In genomic region chr7:28410628-28411578, GRCh38 we compare ENCODE assay signal across 8 cellular contexts. TPM values are rescaled to one million over a fixed set of nuclear protein-coding genes. Genes with fewer than 3 reads are reported as not detected.
A peak's percentile ranks its signal among the peaks of the same experiment; 100 is the strongest.
DNase-seq lines count a peak whose midpoint lies in the region; ATAC-seq lines count a peak whose summit lies in the region.

No MANE protein-coding gene starts in this region.

- peaks cover 91% of the 10 kb centered on the region for H3K27me3 Mint-ChIP-seq in activated T-cell treated with anti-CD3 and anti-CD28 coated beads, Interleukin-2, amount 50 U/mL, for 72 hours (ENCODE audit: low read depth)

- H3K4me3 Mint-ChIP-seq in activated T-cell treated with anti-CD3 and anti-CD28 coated beads, Interleukin-2, amount 50 U/mL, for 72 hours, result peak overlapping the region; percentile 80

- peak in 1 of 2 donors; percentile 44 for ATAC-seq in activated T-cell treated with anti-CD3 and anti-CD28 coated beads, Interleukin-2, amount 50 U/mL, for 72 hours (replicated peaks in 1 of 2)
- ATAC-seq in HG02840 (IDR thresholded peaks at IDR 0.05; ENCODE audit: low FRiP score, unreplicated experiment) (no peak), GM21737 (IDR thresholded peaks at IDR 0.05; ENCODE audit: unreplicated experiment) (no peak)

- intact Hi-C loops in cardiac septum (cut with DNase I), result loop anchor here (5.0 kb wide), 2 partner anchors 211 to 441 kb away; no protein-coding TSS in a partner anchor

- H3K27ac Mint-ChIP-seq in activated T-cell treated with anti-CD3 and anti-CD28 coated beads, Interleukin-2, amount 50 U/mL, for 72 hours, result no peak overlapping the region

- peaks cover 46% of the 10 kb centered on the region for H3K4me1 Mint-ChIP-seq in activated T-cell treated with anti-CD3 and anti-CD28 coated beads, Interleukin-2, amount 50 U/mL, for 72 hours (ENCODE audit: low read depth)

- H3K9me3 Mint-ChIP-seq in activated T-cell treated with anti-CD3 and anti-CD28 coated beads, Interleukin-2, amount 50 U/mL, for 72 hours, result no peaks in the 10 kb centered on the region

- DNase-seq in GM03348 (ENCODE audit: low spot score) (peak; percentile 20), M059J (ENCODE audit: low read depth) (peak; percentile 16), cardiac septum (ENCODE audit: low spot score) (peak; percentile 83), pons (ENCODE audit: low spot score) (peak; percentile 58), 8988T (no peak)
- peak in 1 of 2 donors; percentile 11 for DNase-seq in activated T-cell treated with anti-CD3 and anti-CD28 coated beads, Interleukin-2, amount 50 U/mL, for 72 hours

- peaks cover 2 to 5% of the 10 kb centered on the region in 2 donors for H3K36me3 Mint-ChIP-seq in activated T-cell treated with anti-CD3 and anti-CD28 coated beads, Interleukin-2, amount 50 U/mL, for 72 hours (ENCODE audit: insufficient read depth in 2 of 2)

RNA-seq across cellular contexts. Expression of gene CREB5, which starts 1.4 kb away (rescaled TPM):
- 4.2 and 10.5 TPM in 2 replicates for total RNA-seq in M059J (2014; rRNA removed; shearing (Covaris generic))
- total RNA-seq in activated T-cell treated with anti-CD3 and anti-CD28 coated beads, Interleukin-2, amount 50 U/mL, for 72 hours, result 1 to 10 TPM; 1.2 to 1.9 TPM
- total RNA-seq in cardiac septum, result 43.1 TPM
